ENCODE assay signal across 1 cellular context in the genomic region with DNA sequence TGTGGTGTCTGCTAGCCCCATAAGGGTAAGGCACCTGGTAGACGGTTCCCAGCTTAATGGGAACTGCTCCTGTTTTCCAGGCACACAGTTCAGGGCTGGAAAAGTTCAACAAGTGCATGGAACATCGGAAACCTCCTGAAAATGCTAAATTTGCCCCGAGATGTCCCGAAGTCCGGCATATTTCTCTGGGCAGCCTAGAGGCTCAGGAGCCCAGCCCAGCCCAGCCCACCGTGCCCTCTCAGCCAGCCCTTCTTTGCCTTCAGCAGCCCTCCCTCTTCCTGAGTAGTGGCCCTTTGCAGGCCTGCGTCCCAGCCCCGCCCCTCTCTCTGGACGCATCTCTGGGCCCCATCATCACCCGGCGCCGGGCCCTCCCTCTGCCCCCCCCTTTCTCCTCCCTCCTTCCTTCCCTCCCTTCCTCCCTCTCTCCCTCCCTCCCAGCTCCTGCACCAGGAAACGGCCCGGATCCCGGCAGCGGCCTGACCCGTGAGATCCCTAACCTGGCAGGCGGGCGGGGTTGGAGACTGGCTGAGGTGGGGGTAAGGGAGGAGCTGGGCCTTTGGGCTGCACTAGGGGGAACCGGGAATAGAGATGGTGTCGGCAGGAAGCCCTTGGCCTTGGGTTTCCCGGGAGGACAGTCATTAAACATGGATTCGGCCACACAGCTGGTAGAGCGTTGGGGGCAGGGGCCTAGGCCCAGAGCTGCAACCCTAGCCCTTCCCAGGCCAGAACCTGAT.
TF ChIP-seq lines count a peak whose summit lies in the region.

A gene with protein sequence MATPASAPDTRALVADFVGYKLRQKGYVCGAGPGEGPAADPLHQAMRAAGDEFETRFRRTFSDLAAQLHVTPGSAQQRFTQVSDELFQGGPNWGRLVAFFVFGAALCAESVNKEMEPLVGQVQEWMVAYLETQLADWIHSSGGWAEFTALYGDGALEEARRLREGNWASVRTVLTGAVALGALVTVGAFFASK (plus strand): TSS at position 422 of the 734 bp plus-strand sequence. CDS start 935 bp downstream, outside the sequence.

TF ChIP-seq in HepG2, 621 proteins besides CTCF, POLR2A, EP300 and RAD21 (continued from another document):
- TF ChIP-seq ZNF704 (CRISPR knock-in tag; IDR thresholded peaks at IDR 0.05; ENCODE audit: borderline replicate concordance) (peak; percentile 97; the same call in 1 of the 2 replicates), ZBTB34 (CRISPR knock-in tag; IDR thresholded peaks at IDR 0.05) (peak; percentile 97), ZNF841 (CRISPR knock-in tag; IDR thresholded peaks at IDR 0.05; ENCODE audit: borderline replicate concordance) (no peak), ATF7-NPFF (CRISPR knock-in tag; IDR thresholded peaks at IDR 0.05; ENCODE audit: low read depth) (peak; percentile 69; the same call in 1 of the 2 replicates), MIER2 (CRISPR knock-in tag; IDR thresholded peaks at IDR 0.05) (no peak), TGIF2 (CRISPR knock-in tag; IDR thresholded peaks at IDR 0.05) (peak; percentile 56; the same call in 1 of the 2 replicates), DMAP1 (CRISPR knock-in tag; IDR thresholded peaks at IDR 0.05) (peak; percentile 91), ZNF512 (CRISPR knock-in tag; IDR thresholded peaks at IDR 0.05) (peak; percentile 80), ARID3A (IDR thresholded peaks at IDR 0.05; ENCODE audit: low read depth, low read length) (peak; percentile 48; the same call in 1 of the 2 replicates), MXD3 (CRISPR knock-in tag; IDR thresholded peaks at IDR 0.05) (peak; percentile 82), BRCA1 (CRISPR knock-in tag; IDR thresholded peaks at IDR 0.05) (peak; percentile 92), AKAP8 (CRISPR knock-in tag; IDR thresholded peaks at IDR 0.05) (no peak; the same call in 1 of the 2 replicates), CHD4 (IDR thresholded peaks at IDR 0.05; ENCODE audit: borderline replicate concordance, low read length) (0 out of 2 replicates have a peak, but pooled peaks have one; percentile 29), ZC3H4 (CRISPR knock-in tag; IDR thresholded peaks at IDR 0.05; ENCODE audit: borderline replicate concordance) (no peak; the same call in 1 of the 2 replicates), NFE2L2 (IDR thresholded peaks at IDR 0.05; ENCODE audit: low read length) (peak; percentile 13; the same call in 1 of the 2 replicates), ZHX1 (CRISPR knock-in tag; IDR thresholded peaks at IDR 0.05; ENCODE audit: low read depth) (peak; percentile 90), ZNF501 (CRISPR knock-in tag; IDR thresholded peaks at IDR 0.05) (no peak), ZFP1 (CRISPR knock-in tag; IDR thresholded peaks at IDR 0.05) (peak; percentile 84; the same call in 1 of the 2 replicates), THRA (CRISPR knock-in tag; IDR thresholded peaks at IDR 0.05; ENCODE audit: borderline replicate concordance) (peak; percentile 74), ZMAT5 (CRISPR knock-in tag; IDR thresholded peaks at IDR 0.05; ENCODE audit: borderline replicate concordance, low read depth) (no peak), FOXA1 (IDR thresholded peaks at IDR 0.05) (no peak), FOXA1 (CRISPR knock-in tag; IDR thresholded peaks at IDR 0.05) (peak; percentile 40; the same call in 1 of the 2 replicates), CEBPG (CRISPR knock-in tag; IDR thresholded peaks at IDR 0.05) (no peak), SRF (IDR thresholded peaks at IDR 0.05; ENCODE audit: low read depth, low read length) (peak; percentile 88), ZNF549 (CRISPR knock-in tag; IDR thresholded peaks at IDR 0.05) (no peak), MTF1 (CRISPR knock-in tag; IDR thresholded peaks at IDR 0.05) (no peak), TCF12 (IDR thresholded peaks at IDR 0.05) (no peak), TCF12 (CRISPR knock-in tag; IDR thresholded peaks at IDR 0.05) (peak; percentile 89; the same call in 1 of the 2 replicates), RNF219 (CRISPR knock-in tag; IDR thresholded peaks at IDR 0.05) (no peak)
- TF ChIP-seq, protein P1, sequence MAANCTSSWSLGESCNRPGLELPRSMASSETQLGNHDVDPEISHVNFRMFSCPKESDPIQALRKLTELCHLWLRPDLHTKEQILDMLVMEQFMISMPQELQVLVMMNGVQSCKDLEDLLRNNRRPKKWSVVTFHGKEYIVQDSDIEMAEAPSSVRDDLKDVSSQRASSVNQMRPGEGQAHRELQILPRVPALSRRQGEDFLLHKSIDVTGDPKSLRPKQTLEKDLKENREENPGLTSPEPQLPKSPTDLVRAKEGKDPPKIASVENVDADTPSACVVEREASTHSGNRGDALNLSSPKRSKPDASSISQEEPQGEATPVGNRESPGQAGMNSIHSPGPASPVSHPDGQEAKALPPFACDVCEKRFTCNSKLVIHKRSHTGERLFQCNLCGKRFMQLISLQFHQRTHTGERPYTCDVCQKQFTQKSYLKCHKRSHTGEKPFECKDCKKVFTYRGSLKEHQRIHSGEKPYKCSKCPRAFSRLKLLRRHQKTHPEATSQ (CRISPR knock-in tag; IDR thresholded peaks at IDR 0.05; ENCODE audit: borderline replicate concordance): peak; percentile 92; the same call in 1 of the 2 replicates
- TF ChIP-seq, protein P2, sequence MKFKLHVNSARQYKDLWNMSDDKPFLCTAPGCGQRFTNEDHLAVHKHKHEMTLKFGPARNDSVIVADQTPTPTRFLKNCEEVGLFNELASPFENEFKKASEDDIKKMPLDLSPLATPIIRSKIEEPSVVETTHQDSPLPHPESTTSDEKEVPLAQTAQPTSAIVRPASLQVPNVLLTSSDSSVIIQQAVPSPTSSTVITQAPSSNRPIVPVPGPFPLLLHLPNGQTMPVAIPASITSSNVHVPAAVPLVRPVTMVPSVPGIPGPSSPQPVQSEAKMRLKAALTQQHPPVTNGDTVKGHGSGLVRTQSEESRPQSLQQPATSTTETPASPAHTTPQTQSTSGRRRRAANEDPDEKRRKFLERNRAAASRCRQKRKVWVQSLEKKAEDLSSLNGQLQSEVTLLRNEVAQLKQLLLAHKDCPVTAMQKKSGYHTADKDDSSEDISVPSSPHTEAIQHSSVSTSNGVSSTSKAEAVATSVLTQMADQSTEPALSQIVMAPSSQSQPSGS (CRISPR knock-in tag; IDR thresholded peaks at IDR 0.05): peak; percentile 61
